Comparison of ENCODE assay signal across 27 cellular contexts in the genomic region with DNA sequence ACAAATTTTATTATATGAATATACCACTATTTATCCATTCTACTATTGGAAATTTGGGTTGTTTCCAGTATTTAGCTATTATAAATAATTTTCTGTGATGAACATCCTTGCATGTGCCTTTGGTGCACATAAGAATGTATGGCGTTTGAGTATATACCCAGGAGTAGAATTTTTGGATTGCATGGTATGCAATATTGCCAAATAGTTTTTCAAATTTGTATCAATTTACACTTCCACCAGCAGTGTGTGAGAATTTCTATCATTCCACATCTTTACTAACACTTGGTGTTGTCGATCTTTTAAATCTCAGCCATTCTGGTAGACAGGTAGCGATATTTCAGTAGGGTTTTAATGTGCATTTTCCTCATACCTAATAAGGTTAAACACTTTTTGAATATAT.
"Had no signal": no experiment of that assay in that cellular context is flagged by ENCODE, and none has a peak within 500 bp of the region (broad histone marks: within the 10 kb centered on the region; RNA-seq: fewer than 3 reads in every experiment).

No MANE protein-coding gene starts in this region.

- H2AFZ ChIP-seq: neural progenitor cell, parathyroid adenoma had no signal

- ATAC-seq: stimulated activated naive CD8-positive, alpha-beta T cell treated with anti-CD3 and anti-CD28 coated beads, Interleukin-15, Interleukin-2, amounts not matched to agents 100 U/mL and 50 U/mL, for 24 hours had no signal

- H3K9ac ChIP-seq: neural progenitor cell, parathyroid adenoma had no signal

- DNase-seq: natural killer cell; occipital lobe; ovary; posterior cingulate gyrus; psoas muscle; right cardiac atrium; right lobe of liver; sigmoid colon; spleen; stimulated activated CD4-positive, alpha-beta T cell treated with anti-CD3 and anti-CD28 coated beads, Interleukin-12 subunit alpha, Interleukin-12 subunit beta, amount 100 ng/mL, for 4 hours; stimulated activated CD4-positive, alpha-beta T cell treated with anti-CD3 and anti-CD28 coated beads, Interleukin-1b, Interleukin-23, amount 100 ng/mL, for 48 hours; stimulated activated CD4-positive, alpha-beta T cell treated with anti-CD3 and anti-CD28 coated beads, Interleukin-4, amount 100 ng/mL, for 1 hour; stimulated activated CD4-positive, alpha-beta T cell treated with anti-CD3 and anti-CD28 coated beads, Interleukin-4, amount 100 ng/mL, for 4 hours; stimulated activated CD8-positive, alpha-beta memory T cell treated with anti-CD3 and anti-CD28 coated beads, Interleukin-4, amount 100 ng/mL, for 48 hours; stimulated activated naive CD8-positive, alpha-beta T cell treated with anti-CD3 and anti-CD28 coated beads, Interleukin-15, amount 100 ng/mL, for 72 hours; stimulated activated naive CD8-positive, alpha-beta T cell treated with anti-CD3 and anti-CD28 coated beads, Interleukin-15, Interleukin-2, amounts not matched to agents 100 U/mL and 50 U/mL, for 24 hours; substantia nigra; testis; tibial artery; transverse colon; upper lobe of left lung had no signal

- H3K27ac ChIP-seq: neural progenitor cell, ovary, parathyroid adenoma, psoas muscle, right lobe of liver, sigmoid colon, skin epidermis, spleen, suprapubic skin, testis, tibial artery, transverse colon, upper lobe of left lung, vagina had no signal

- H3K4me2 ChIP-seq: neural progenitor cell, smooth muscle cell had no signal

- H3K9me3 ChIP-seq: ovary, psoas muscle, right lobe of liver, sigmoid colon, spleen, suprapubic skin, testis, tibial artery, transverse colon, upper lobe of left lung, vagina had no signal

- H3K4me1 ChIP-seq: neural progenitor cell, parathyroid adenoma, psoas muscle, sigmoid colon, testis, tibial artery, vagina had no signal

- H3K27me3 ChIP-seq: neural progenitor cell, ovary, right lobe of liver, sigmoid colon, suprapubic skin, testis, transverse colon, upper lobe of left lung, vagina had no signal

- H3K79me2 ChIP-seq: parathyroid adenoma had no signal

- H3K4me3 ChIP-seq: neural progenitor cell, ovary, psoas muscle, right lobe of liver, sigmoid colon, skin epidermis, smooth muscle cell, spleen, suprapubic skin, testis, tibial artery, transverse colon, upper lobe of left lung, vagina had no signal

- H3K36me3 ChIP-seq: neural progenitor cell, ovary, right lobe of liver, sigmoid colon, spleen, suprapubic skin, tibial artery, transverse colon, upper lobe of left lung, vagina had no signal
